Comparison of ENCODE assay signal across 18 cellular contexts in the genomic region with DNA sequence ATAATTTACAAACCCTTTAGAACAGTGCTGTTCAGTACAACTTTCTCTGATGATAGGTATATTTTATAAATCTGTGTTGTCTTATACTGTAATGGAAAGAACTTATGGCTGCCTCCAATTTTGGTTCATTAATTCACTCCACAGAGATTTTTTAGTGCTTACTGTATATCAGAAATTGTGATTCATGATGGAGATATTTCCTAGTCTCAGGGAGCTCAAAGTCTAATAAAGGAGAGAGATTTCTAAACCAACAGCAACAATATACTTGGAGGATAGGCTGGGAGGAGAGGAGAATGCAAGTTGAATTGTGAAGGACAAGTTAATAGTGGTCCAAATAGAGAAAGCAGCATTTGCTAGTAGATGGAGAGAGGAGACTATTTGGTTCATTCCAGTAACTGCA.
A peak's percentile ranks its signal among the peaks of the same experiment; 100 is the strongest.
DNase-seq lines count a peak whose midpoint lies in the region; ATAC-seq, FAIRE-seq and TF ChIP-seq lines count a peak whose summit lies in the region.
"Had no signal": no experiment of that assay in that cellular context is flagged by ENCODE, and none has a peak within 500 bp of the region (broad histone marks: within the 10 kb centered on the region; RNA-seq: fewer than 3 reads in every experiment).

No MANE protein-coding gene starts in this region.

- TF ChIP-seq POLR2A in esophagus squamous epithelium (IDR thresholded peaks at IDR 0.05), result no peak

- intact Hi-C loops in esophagus squamous epithelium (cut with DNase I), result no loop called here

- no peak for TF ChIP-seq CTCF in AG04449 (IDR thresholded peaks at IDR 0.05; ENCODE audit: insufficient read depth, low read length, missing control alignments)
- no peak for TF ChIP-seq CTCF in astrocyte of the spinal cord (IDR thresholded peaks at IDR 0.05; ENCODE audit: low read depth, low read length)
- TF ChIP-seq CTCF in esophagus squamous epithelium (IDR thresholded peaks at IDR 0.05), result no peak

- POLR2A ChIA-PET in AG04449 (lab: Yijun Ruan, JAX), result no interaction called here

- ATAC-seq in HG03460 (IDR thresholded peaks at IDR 0.05; ENCODE audit: unreplicated experiment) (no peak), HG03342 (IDR thresholded peaks at IDR 0.05; ENCODE audit: unreplicated experiment) (no peak)
- ATAC-seq: esophagus mucosa, lower lobe of right lung, natural killer cell had no signal

- H3K4me1 ChIP-seq in esophagus squamous epithelium, result no peaks in the 10 kb centered on the region
- H3K4me1 ChIP-seq: colonic mucosa, lower lobe of right lung had no signal

- H3K36me3 ChIP-seq in esophagus squamous epithelium, result peaks cover 0 to 6% (median 0%) of the 10 kb centered on the region in 3 donors
- H3K36me3 ChIP-seq: colonic mucosa, lower lobe of right lung had no signal

- no peak overlapping the region for H3K27ac ChIP-seq in esophagus squamous epithelium
- H3K27ac ChIP-seq: colonic mucosa, lower lobe of right lung had no signal

- no peak for FAIRE-seq in HTR-8/SVneo (lab: Jason Lieb, UNC)
- FAIRE-seq: GM18507 had no signal

- in situ Hi-C loops in astrocyte of the spinal cord (cut with HindIII; ENCODE audit: low sequenced_read_pairs), result no loop called here

- DNase-seq in AG04449 (ENCODE audit: low read depth, low spot score) (peak; percentile 34), HTR-8/SVneo (ENCODE audit: insufficient read length, low spot score) (peak; percentile 19), astrocyte of the spinal cord (ENCODE audit: low read depth, low spot score) (peak; percentile 65), hepatic stellate cell (ENCODE audit: low spot score) (peak; percentile 16), NCI-H2107 (lab: John Stamatoyannopoulos, UW) (no peak), esophagus squamous epithelium (lab: John Stamatoyannopoulos, UW) (no peak)
- DNase-seq: activated CD4-positive, alpha-beta T cell treated with anti-CD3 and anti-CD28 coated beads for 48 hours; activated T-cell treated with anti-CD3 and anti-CD28 coated beads, Interleukin-2, amount 50 U/mL, for 1 hour; AML-193; Calu3; colonic mucosa; lower lobe of right lung; natural killer cell; NCI-H774 had no signal

- H3K27me3 ChIP-seq in esophagus squamous epithelium, result no peaks in the 10 kb centered on the region
- H3K27me3 ChIP-seq: colonic mucosa had no signal

- H3K4me3 ChIP-seq in AG04449 (ENCODE audit: low read depth, low read length) (no peak overlapping the region), astrocyte of the spinal cord (ENCODE audit: low read depth, low read length) (no peak overlapping the region), esophagus squamous epithelium (no peak overlapping the region)
- H3K4me3 ChIP-seq: colonic mucosa, lower lobe of right lung had no signal

- CTCF ChIA-PET in AG04449 (lab: Yijun Ruan, JAX), result interaction anchor here (1.7 kb wide), 1 partner anchor 11 kb away, joined by 4 read pairs; no protein-coding TSS in a partner anchor

- no peaks in the 10 kb centered on the region for H3K9me3 ChIP-seq in esophagus squamous epithelium
- H3K9me3 ChIP-seq: colonic mucosa, lower lobe of right lung had no signal

Comparison
In these comparisons a context has a peak if more than half of its experiments do, and no peak if none do; other contexts are left out.
1. DNase-seq: peak in AG04449 (single experiment), HTR-8/SVneo (single experiment), astrocyte of the spinal cord (single experiment) and hepatic stellate cell (single experiment); none in NCI-H2107 (single experiment) and esophagus squamous epithelium (single experiment).